Comparison of ENCODE assay signal across 25 cellular contexts in the genomic region with DNA sequence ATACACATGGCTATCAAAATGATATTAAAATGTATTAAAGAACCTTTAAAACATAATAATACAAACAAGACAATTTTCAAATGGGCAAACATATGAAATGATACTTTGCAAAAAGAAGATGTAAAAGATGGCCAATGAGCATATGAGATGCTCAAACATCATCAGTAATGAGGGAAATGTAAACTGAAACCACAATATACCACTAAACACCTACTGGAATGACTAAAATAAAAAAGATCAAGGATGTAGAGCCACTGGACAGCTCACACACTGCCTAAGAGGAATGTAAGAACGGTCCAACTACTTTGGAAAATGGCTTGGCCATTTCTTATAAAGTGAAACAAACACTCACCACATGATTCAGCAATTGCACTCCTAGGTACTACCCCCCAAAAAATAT.
DNase-seq lines count a peak whose midpoint lies in the region; ATAC-seq and TF ChIP-seq lines count a peak whose summit lies in the region.
"Had no signal": no experiment of that assay in that cellular context is flagged by ENCODE, and none has a peak within 500 bp of the region (broad histone marks: within the 10 kb centered on the region; RNA-seq: fewer than 3 reads in every experiment).

No MANE protein-coding gene starts in this region.

- peaks cover 41% of the 10 kb centered on the region for H3K36me3 Mint-ChIP-seq in activated CD8-positive, alpha-beta memory T cell treated with anti-CD3 and anti-CD28 coated beads, Interleukin-2, amount 10 ng/mL, durations not matched to agents 7 days and 5 days
- peaks cover 23% of the 10 kb centered on the region for H3K36me3 Mint-ChIP-seq in stimulated activated effector memory CD8-positive, alpha-beta T cell treated with anti-CD3 and anti-CD28 coated beads, Interleukin-12 subunit alpha, Interleukin-12 subunit beta, amount 100 ng/mL, for 72 hours

- no peak overlapping the region for H3K27ac Mint-ChIP-seq in activated CD8-positive, alpha-beta memory T cell treated with anti-CD3 and anti-CD28 coated beads, Interleukin-2, amount 10 ng/mL, durations not matched to agents 7 days and 5 days
- no peak overlapping the region for H3K27ac Mint-ChIP-seq in stimulated activated effector memory CD8-positive, alpha-beta T cell treated with anti-CD3 and anti-CD28 coated beads, Interleukin-12 subunit alpha, Interleukin-12 subunit beta, amount 100 ng/mL, for 72 hours
- H3K27ac Mint-ChIP-seq: activated T-helper 2 cell treated with anti-CD3 and anti-CD28 coated beads, Interferon-gamma antibody, Interleukin-2, Interleukin-4, amounts not matched to agents 10 μg/mL and 5 μg/mL and 100 μg/mL, durations not matched to agents 14 hours and 24 hours and 36 hours; T-helper 17 cell had no signal

- H3K9me3 ChIP-seq in heart left ventricle, result no peaks in the 10 kb centered on the region
- H3K9me3 ChIP-seq: adrenal gland, breast epithelium, left ventricle myocardium inferior, prostate gland had no signal

- no peak overlapping the region for H3K4me3 Mint-ChIP-seq in activated CD8-positive, alpha-beta memory T cell treated with anti-CD3 and anti-CD28 coated beads, Interleukin-2, amount 10 ng/mL, durations not matched to agents 7 days and 5 days
- H3K4me3 Mint-ChIP-seq in stimulated activated effector memory CD8-positive, alpha-beta T cell treated with anti-CD3 and anti-CD28 coated beads, Interleukin-12 subunit alpha, Interleukin-12 subunit beta, amount 100 ng/mL, for 72 hours, result no peak overlapping the region
- H3K4me3 Mint-ChIP-seq: CD8-positive, alpha-beta memory T cell; T-helper 17 cell had no signal

- WGBS in heart left ventricle, 4 donors, result 86 to 94% (median 92%) methylated on average over 1 of the region's 1 CpG

- peak; percentile 33 for ATAC-seq in activated CD8-positive, alpha-beta memory T cell treated with anti-CD3 and anti-CD28 coated beads, Interleukin-2, amount 10 ng/mL, durations not matched to agents 7 days and 5 days
- peak; percentile 51 for ATAC-seq in HG02870 (IDR thresholded peaks at IDR 0.05; ENCODE audit: unreplicated experiment)
- peak; percentile 45 for ATAC-seq in SK-N-SH treated with all-trans-retinoic acid at 6 μM for 48 hours
- ATAC-seq in stimulated activated effector memory CD8-positive, alpha-beta T cell treated with anti-CD3 and anti-CD28 coated beads, Interleukin-12 subunit alpha, Interleukin-12 subunit beta, amount 100 ng/mL, for 72 hours, result peak; percentile 72
- no peak for ATAC-seq in heart left ventricle
- no peak for ATAC-seq in HG03135 (IDR thresholded peaks at IDR 0.05; ENCODE audit: unreplicated experiment)
- ATAC-seq: foreskin keratinocyte, T-helper 17 cell had no signal

- H3K27me3 Mint-ChIP-seq in activated CD8-positive, alpha-beta memory T cell treated with anti-CD3 and anti-CD28 coated beads, Interleukin-2, amount 10 ng/mL, durations not matched to agents 7 days and 5 days, result no peaks in the 10 kb centered on the region
- H3K27me3 Mint-ChIP-seq: CD8-positive, alpha-beta memory T cell; T-helper 17 cell had no signal

- H3K4me1 ChIP-seq in heart left ventricle, result peaks cover 0 to 32% (median 9%) of the 10 kb centered on the region in 12 donors
- H3K4me1 ChIP-seq: breast epithelium, prostate gland had no signal

- DNase-seq in activated CD8-positive, alpha-beta memory T cell treated with anti-CD3 and anti-CD28 coated beads, Interleukin-2, amount 10 ng/mL, durations not matched to agents 7 days and 5 days, result no peak
- no peak for DNase-seq in activated CD8-positive, alpha-beta memory T cell treated with anti-CD3 and anti-CD28 coated beads, Interleukin-2, amount 50 U/mL, for 48 hours
- no peak for DNase-seq in stimulated activated effector memory CD8-positive, alpha-beta T cell treated with anti-CD3 and anti-CD28 coated beads, Interleukin-12 subunit alpha, Interleukin-12 subunit beta, amount 100 ng/mL, for 72 hours (ENCODE audit: low spot score in 2 of 2)
- DNase-seq in HT-29 (ENCODE audit: low spot score), result no peak
- DNase-seq in heart left ventricle, result no peak
- DNase-seq: activated CD4-positive, alpha-beta T cell treated with anti-CD3 and anti-CD28 coated beads for 4 hours; adrenal gland; CD8-positive, alpha-beta memory T cell; DMS153; effector CD8-positive, alpha-beta T cell; foreskin keratinocyte; GDM1; Kasumi-1; left ventricle myocardium inferior; NCI-H1694; NCI-H2171; NCI-H526; RPMI8226; T-helper 17 cell had no signal

- H3K9me3 Mint-ChIP-seq in activated CD8-positive, alpha-beta memory T cell treated with anti-CD3 and anti-CD28 coated beads, Interleukin-2, amount 10 ng/mL, durations not matched to agents 7 days and 5 days (ENCODE audit: low read depth), result no peaks in the 10 kb centered on the region
- H3K9me3 Mint-ChIP-seq in stimulated activated effector memory CD8-positive, alpha-beta T cell treated with anti-CD3 and anti-CD28 coated beads, Interleukin-12 subunit alpha, Interleukin-12 subunit beta, amount 100 ng/mL, for 72 hours, result no peaks in the 10 kb centered on the region
- H3K9me3 Mint-ChIP-seq: activated T-helper 2 cell treated with anti-CD3 and anti-CD28 coated beads, Interferon-gamma antibody, Interleukin-2, Interleukin-4, amounts not matched to agents 10 μg/mL and 5 μg/mL and 100 μg/mL, durations not matched to agents 14 hours and 24 hours and 36 hours; CD8-positive, alpha-beta memory T cell had no signal

- no peak for TF ChIP-seq CTCF in heart left ventricle (IDR thresholded peaks at IDR 0.05)

- H3K27ac ChIP-seq in heart left ventricle, result no peak overlapping the region
- H3K27ac ChIP-seq: adrenal gland, breast epithelium, foreskin keratinocyte, left ventricle myocardium inferior, prostate gland had no signal

- H3K36me3 ChIP-seq in heart left ventricle, result peaks cover 0 to 17% (median 6%) of the 10 kb centered on the region in 9 donors
- H3K36me3 ChIP-seq: adrenal gland, breast epithelium, prostate gland had no signal

- peaks cover 20% of the 10 kb centered on the region for H3K4me1 Mint-ChIP-seq in activated CD8-positive, alpha-beta memory T cell treated with anti-CD3 and anti-CD28 coated beads, Interleukin-2, amount 10 ng/mL, durations not matched to agents 7 days and 5 days
- peaks cover 20% of the 10 kb centered on the region for H3K4me1 Mint-ChIP-seq in stimulated activated effector memory CD8-positive, alpha-beta T cell treated with anti-CD3 and anti-CD28 coated beads, Interleukin-12 subunit alpha, Interleukin-12 subunit beta, amount 100 ng/mL, for 72 hours

- H3K4me3 ChIP-seq in heart left ventricle, result no peak overlapping the region
- H3K4me3 ChIP-seq: adrenal gland, breast epithelium, left ventricle myocardium inferior, prostate gland had no signal

- no peak for TF ChIP-seq POLR2A in heart left ventricle (IDR thresholded peaks at IDR 0.05)

- CTCF ChIA-PET in activated CD8-positive, alpha-beta memory T cell treated with anti-CD3 and anti-CD28 coated beads, Interleukin-2, amount 10 ng/mL, durations not matched to agents 7 days and 5 days (lab: Charles Lee), result interaction anchor here (1.3 kb wide), 1 partner anchor 9 kb away, joined by 3 read pairs; no protein-coding TSS in a partner anchor

- intact Hi-C loops in heart left ventricle (cut with DNase I), result loop anchor here in 1 of 10 donors (10.0 kb wide), 1 partner anchor 381 kb away; no protein-coding TSS in a partner anchor

- H3K27me3 ChIP-seq in heart left ventricle, result no peaks in the 10 kb centered on the region
- H3K27me3 ChIP-seq: adrenal gland, breast epithelium, foreskin keratinocyte had no signal

TF ChIP-seq in SK-N-SH treated with all-trans-retinoic acid at 6 μM for 48 hours, 23 proteins besides CTCF, POLR2A, EP300 and RAD21 (continues in another document):
- TF ChIP-seq TOX (CRISPR knock-in tag; IDR thresholded peaks at IDR 0.05; ENCODE audit: borderline replicate concordance) (no peak), ESRRG (CRISPR knock-in tag; IDR thresholded peaks at IDR 0.05) (no peak), CSDC2 (CRISPR knock-in tag; IDR thresholded peaks at IDR 0.05) (no peak), ARNTL (CRISPR knock-in tag; IDR thresholded peaks at IDR 0.05; ENCODE audit: borderline replicate concordance, low read depth) (no peak), PPARA (CRISPR knock-in tag; IDR thresholded peaks at IDR 0.05; ENCODE audit: borderline replicate concordance) (no peak), ZFP30 (CRISPR knock-in tag; IDR thresholded peaks at IDR 0.05) (no peak), RARB (CRISPR knock-in tag; IDR thresholded peaks at IDR 0.05) (no peak), ZNF8 (CRISPR knock-in tag; IDR thresholded peaks at IDR 0.05) (no peak), GLIS3 (CRISPR knock-in tag; IDR thresholded peaks at IDR 0.05) (no peak), PATZ1 (CRISPR knock-in tag; IDR thresholded peaks at IDR 0.05; ENCODE audit: borderline replicate concordance) (no peak), ZNF70 (CRISPR knock-in tag; IDR thresholded peaks at IDR 0.05) (no peak), ISL1 (CRISPR knock-in tag; IDR thresholded peaks at IDR 0.05) (no peak), ZFP3 (CRISPR knock-in tag; IDR thresholded peaks at IDR 0.05) (no peak)

Comparison
In these comparisons a context has a peak if more than half of its experiments do, and no peak if none do; other contexts are left out.
1. ATAC-seq: peak in activated CD8-positive, alpha-beta memory T cell treated with anti-CD3 and anti-CD28 coated beads, Interleukin-2, amount 10 ng/mL, durations not matched to agents 7 days and 5 days (single experiment), HG02870 (single experiment), SK-N-SH treated with all-trans-retinoic acid at 6 μM for 48 hours (single experiment) and stimulated activated effector memory CD8-positive, alpha-beta T cell treated with anti-CD3 and anti-CD28 coated beads, Interleukin-12 subunit alpha, Interleukin-12 subunit beta, amount 100 ng/mL, for 72 hours (single experiment); none in heart left ventricle (0 of 4) and HG03135 (single experiment).